8 cellular contexts compared by ENCODE assay signal in the genomic region with DNA sequence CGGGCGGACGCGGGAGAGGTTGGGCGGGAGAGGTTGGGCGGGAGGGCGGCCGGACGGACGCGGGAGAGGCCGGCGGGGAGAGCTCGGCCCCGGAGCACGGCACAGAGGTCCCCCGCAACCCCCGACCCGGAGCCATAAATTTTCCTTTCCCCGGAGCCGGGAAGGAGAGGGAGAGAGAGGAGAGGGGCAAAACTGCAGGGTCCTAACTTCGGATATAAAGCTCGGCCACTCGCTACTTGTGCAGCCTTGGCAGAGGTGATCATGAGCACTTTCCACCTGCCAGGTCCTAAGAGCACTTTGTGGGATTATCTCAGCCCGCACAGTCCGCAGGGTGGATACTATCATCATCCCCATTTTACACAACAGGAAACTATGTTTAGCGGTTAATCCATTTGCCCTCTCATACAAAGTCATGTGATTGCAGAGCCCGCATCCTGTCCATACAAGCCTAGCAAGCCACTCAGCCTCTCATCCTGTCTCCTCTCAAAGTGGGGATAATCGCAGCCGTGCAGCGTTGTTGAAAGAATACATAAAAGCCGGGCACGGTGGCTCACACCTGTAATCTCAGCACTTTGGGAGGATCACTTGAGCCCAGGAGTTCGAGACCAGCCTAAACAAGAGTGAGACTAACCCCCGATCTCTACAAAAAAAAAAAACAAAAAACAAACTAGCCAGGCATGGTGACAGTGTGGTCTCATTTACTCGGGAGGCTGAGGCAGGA. TPM values are rescaled to one million over a fixed set of nuclear protein-coding genes. Genes with fewer than 3 reads are reported as not detected.
DNase-seq lines count a peak whose midpoint lies in the region; ATAC-seq and TF ChIP-seq lines count a peak whose summit lies in the region.

No MANE protein-coding gene starts in this region.

- H3K4me1 Mint-ChIP-seq in activated naive CD4-positive, alpha-beta T cell treated with anti-CD3 and anti-CD28 coated beads for 36 hours (ENCODE audit: low read depth) = peaks cover 39% of the 10 kb centered on the region

- peak overlapping the region; percentile 91 for H3K4me2 ChIP-seq in BLaER1

- TF ChIP-seq CTCF in Peyer's patch (IDR thresholded peaks at IDR 0.05) (no peak), heart left ventricle (IDR thresholded peaks at IDR 0.05) (no peak)

- DNase-seq in HK-2 (ENCODE audit: unreplicated experiment) (peak; percentile 38), Peyer's patch (peak; percentile 74 to 79 (median 76)), heart left ventricle (peak in 4 of 5 donors; percentile 38 to 63 (median 60))
- DNase-seq in activated naive CD4-positive, alpha-beta T cell treated with anti-CD3 and anti-CD28 coated beads for 36 hours = peak; percentile 81

- CTCF ChIA-PET in activated naive CD4-positive, alpha-beta T cell treated with anti-CD3 and anti-CD28 coated beads for 36 hours (lab: Charles Lee) = interaction anchor here (1.5 kb wide), 1 partner anchor 96 kb away, joined by 5 read pairs; a partner anchor contains a TSS

- no peaks in the 10 kb centered on the region for H3K27me3 ChIP-seq in BLaER1
- H3K27me3 ChIP-seq in Peyer's patch = no peaks in the 10 kb centered on the region
- no peaks in the 10 kb centered on the region for H3K27me3 ChIP-seq in heart left ventricle
- H3K27me3 ChIP-seq in rectal smooth muscle tissue (ENCODE audit: control insufficient read depth, insufficient read depth, low read length) = no peaks in the 10 kb centered on the region

- H3K4me1 ChIP-seq in BLaER1 = peaks cover 40% of the 10 kb centered on the region
- H3K4me1 ChIP-seq in Peyer's patch = peaks cover 0 to 12% (median 7%) of the 10 kb centered on the region in 4 donors
- H3K4me1 ChIP-seq in heart left ventricle = peaks cover 0 to 27% (median 13%) of the 10 kb centered on the region in 12 donors
- peaks cover 9% of the 10 kb centered on the region for H3K4me1 ChIP-seq in rectal smooth muscle tissue (ENCODE audit: control insufficient read depth, insufficient read depth, low read length)

- H3K27ac ChIP-seq in BLaER1 = peak overlapping the region; percentile 81
- H3K27ac ChIP-seq in Peyer's patch = peak overlapping the region; percentile 75 to 90 (median 86)
- H3K27ac ChIP-seq in heart left ventricle = peak overlapping the region; percentile 60 to 92 (median 86)
- H3K27ac ChIP-seq in rectal smooth muscle tissue (ENCODE audit: low read depth, low read length) = peak overlapping the region; percentile 91

- H3K9me3 ChIP-seq in BLaER1 (no peaks in the 10 kb centered on the region), Peyer's patch (no peaks in the 10 kb centered on the region), heart left ventricle (no peaks in the 10 kb centered on the region)

- H3K27me3 Mint-ChIP-seq in activated naive CD4-positive, alpha-beta T cell treated with anti-CD3 and anti-CD28 coated beads for 36 hours (ENCODE audit: low read depth) = no peaks in the 10 kb centered on the region

- intact Hi-C loops in activated naive CD4-positive, alpha-beta T cell treated with anti-CD3 and anti-CD28 coated beads for 36 hours (cut with micrococcal nuclease) = loop anchor here (1.0 kb wide), 2 partner anchors 9 to 105 kb away; a partner anchor contains a TSS
- intact Hi-C loops in heart left ventricle (cut with DNase I) = loop anchor here in 3 of 10 donors (1.0 to 10.0 kb wide), 3 partner anchors 8 to 83 kb away; a partner anchor contains a TSS

- H3K9ac ChIP-seq in BLaER1 (peak overlapping the region; percentile 80), rectal smooth muscle tissue (ENCODE audit: low read length) (peak overlapping the region; percentile 77)

- no peaks in the 10 kb centered on the region for H3K9me3 Mint-ChIP-seq in activated naive CD4-positive, alpha-beta T cell treated with anti-CD3 and anti-CD28 coated beads for 36 hours

- H3K27ac Mint-ChIP-seq in activated naive CD4-positive, alpha-beta T cell treated with anti-CD3 and anti-CD28 coated beads for 36 hours = peak overlapping the region; percentile 92

- H3K4me3 Mint-ChIP-seq in activated naive CD4-positive, alpha-beta T cell treated with anti-CD3 and anti-CD28 coated beads for 36 hours = peak overlapping the region; percentile 79

- peaks cover 11% of the 10 kb centered on the region; the same call in 1 of the 2 replicates for H4K20me1 ChIP-seq in BLaER1

- H3K4me3 ChIP-seq in BLaER1 (peak overlapping the region; percentile 71), Peyer's patch (peak overlapping the region; percentile 48 to 75 (median 56)), heart left ventricle (peak overlapping the region; percentile 30 to 71 (median 62)), rectal smooth muscle tissue (ENCODE audit: low read length) (peak overlapping the region; percentile 92)

- H3K36me3 Mint-ChIP-seq in activated naive CD4-positive, alpha-beta T cell treated with anti-CD3 and anti-CD28 coated beads for 36 hours (ENCODE audit: low read depth) = peaks cover 13% of the 10 kb centered on the region

- peaks cover 10% of the 10 kb centered on the region; the same call in 1 of the 2 replicates for H3K36me3 ChIP-seq in BLaER1
- H3K36me3 ChIP-seq in Peyer's patch = no peaks in the 10 kb centered on the region
- H3K36me3 ChIP-seq in heart left ventricle = no peaks in the 10 kb centered on the region
- no peaks in the 10 kb centered on the region for H3K36me3 ChIP-seq in rectal smooth muscle tissue (ENCODE audit: control insufficient read depth, insufficient read depth, low read length)

- ATAC-seq in heart left ventricle (peak in 2 of 4 donors; percentile 7 to 44), GM21360 (IDR thresholded peaks at IDR 0.05; ENCODE audit: unreplicated experiment) (no peak), GM21528 (IDR thresholded peaks at IDR 0.05; ENCODE audit: low FRiP score, unreplicated experiment) (no peak)

- TF ChIP-seq POLR2A in Peyer's patch (IDR thresholded peaks at IDR 0.05) (peak; percentile 29 to 65), heart left ventricle (IDR thresholded peaks at IDR 0.05) (peak; percentile 38 to 83)

- WGBS in heart left ventricle, 4 donors = 12 to 32% (median 21%) methylated on average over 16 to 36 of the region's 36 CpGs

RNA-seq across cellular contexts. Expression of a gene that starts 0.8 kb away (rescaled TPM):
- total RNA-seq in Peyer's patch (10 to 100 TPM; 12.6 to 78.4 (median 23.2) TPM), heart left ventricle (10 to 100 TPM; 24.7 to 60.9 (median 33.9) TPM)
- 10 to 100 TPM; 38.1 to 38.9 TPM for total RNA-seq in activated naive CD4-positive, alpha-beta T cell treated with anti-CD3 and anti-CD28 coated beads for 36 hours
- 10 to 100 TPM; 15.3 to 24.8 TPM for polyA plus RNA-seq in heart left ventricle

RNA-seq across cellular contexts. Expression of a gene that starts 8.9 kb away (rescaled TPM):
- total RNA-seq in Peyer's patch (100 to 1,000 TPM in 1 of 4 donors, 10 to 100 TPM in 3; 60.9 to 111 (median 77.1) TPM), heart left ventricle (100 to 1,000 TPM in 2 of 9 donors, 10 to 100 TPM in 7; 61.0 to 114 (median 70.8) TPM)
- total RNA-seq in activated naive CD4-positive, alpha-beta T cell treated with anti-CD3 and anti-CD28 coated beads for 36 hours = 100 to 1,000 TPM; 234 to 235 TPM
- polyA plus RNA-seq in heart left ventricle = 10 to 100 TPM; 36.8 to 52.7 TPM
